In the genomic region with DNA sequence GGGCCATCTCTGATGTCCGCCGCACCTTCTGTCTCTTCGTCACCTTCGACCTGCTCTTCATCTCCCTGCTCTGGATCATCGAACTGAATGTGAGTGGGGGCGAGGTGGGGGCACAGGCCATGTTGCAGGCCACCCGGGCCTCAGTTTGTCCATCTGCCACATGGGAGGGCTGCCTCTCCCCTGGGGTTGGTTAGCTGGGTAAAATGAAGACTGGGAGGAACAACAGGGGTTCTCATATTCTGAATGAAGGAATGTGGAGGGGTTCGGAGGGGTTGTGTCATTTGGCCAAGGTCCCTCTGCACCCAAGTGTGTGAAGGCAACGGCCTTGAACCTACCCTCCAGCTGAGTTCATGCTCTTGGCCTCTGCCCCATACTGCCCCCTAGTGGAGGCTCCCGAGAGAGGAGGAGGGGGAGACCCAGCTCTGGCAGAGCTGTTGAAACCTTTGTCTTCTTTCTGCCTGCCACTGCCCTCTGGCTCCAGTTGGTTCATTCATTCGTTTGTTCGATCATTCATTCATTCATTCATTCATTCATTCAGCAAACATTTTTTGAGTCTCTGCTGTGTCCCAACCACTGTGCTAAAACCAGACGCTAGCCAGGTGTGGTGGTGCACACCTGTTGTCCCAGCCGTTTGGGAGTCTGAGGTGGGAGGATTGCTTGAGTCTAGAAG, we compare ENCODE assay signal across 9 cellular contexts. TPM values are rescaled to one million over a fixed set of nuclear protein-coding genes. Genes with fewer than 3 reads are reported as not detected.
DNase-seq lines count a peak whose midpoint lies in the region; ATAC-seq and TF ChIP-seq lines count a peak whose summit lies in the region.
"Had no signal": no experiment of that assay in that cellular context is flagged by ENCODE, and none has a peak within 500 bp of the region (broad histone marks: within the 10 kb centered on the region; RNA-seq: fewer than 3 reads in every experiment).

No MANE protein-coding gene starts in this region.

- TF ChIP-seq POLR2A in sigmoid colon (IDR thresholded peaks at IDR 0.05), result no peak

- H3K4me1 ChIP-seq in BE2C, result no peaks in the 10 kb centered on the region
- H3K4me1 ChIP-seq in heart right ventricle, result peaks cover 8 to 46% (median 20%) of the 10 kb centered on the region in 9 donors
- no peaks in the 10 kb centered on the region for H3K4me1 ChIP-seq in sigmoid colon

- H3K4me3 ChIP-seq in BE2C (ENCODE audit: low read depth, low read length), result no peak overlapping the region
- no peak overlapping the region for H3K4me3 ChIP-seq in H7 (ENCODE audit: insufficient read depth, low read depth, low read length)
- no peak overlapping the region for H3K4me3 ChIP-seq in heart right ventricle
- H3K4me3 ChIP-seq in sigmoid colon, result peak overlapping the region in 3 of 4 donors; percentile 12 to 27 (median 12)

- no peaks in the 10 kb centered on the region for H3K9me3 ChIP-seq in BE2C
- no peaks in the 10 kb centered on the region for H3K9me3 ChIP-seq in heart right ventricle
- no peaks in the 10 kb centered on the region for H3K9me3 ChIP-seq in sigmoid colon

- H3K27ac Mint-ChIP-seq in activated naive CD4-positive, alpha-beta T cell treated with anti-CD3 and anti-CD28 coated beads, Interleukin-2, amount 50 U/mL, for 72 hours, result peak overlapping the region; percentile 12 to 84
- H3K27ac Mint-ChIP-seq: IgD-negative memory B cell had no signal

- peak overlapping the region in 2 of 10 donors; percentile 20 to 34 for H3K27ac ChIP-seq in heart right ventricle
- H3K27ac ChIP-seq in sigmoid colon, result peak overlapping the region; percentile 16 to 62 (median 40)

- ATAC-seq in activated naive CD4-positive, alpha-beta T cell treated with anti-CD3 and anti-CD28 coated beads, Interleukin-2, amount 50 U/mL, for 72 hours, result peak; percentile 82
- ATAC-seq in heart right ventricle (peak in 6 of 8 donors; percentile 46 to 64 (median 54)), GM21360 (IDR thresholded peaks at IDR 0.05; ENCODE audit: unreplicated experiment) (no peak), GM18520 (IDR thresholded peaks at IDR 0.05; ENCODE audit: unreplicated experiment) (no peak)

- H3K36me3 ChIP-seq in BE2C, result no peaks in the 10 kb centered on the region
- H3K36me3 ChIP-seq in H7 (replicated peaks; ENCODE audit: control insufficient read depth, insufficient read depth, low read length), result peaks cover 1% of the 10 kb centered on the region
- peaks cover 0 to 50% (median 0%) of the 10 kb centered on the region in 9 donors for H3K36me3 ChIP-seq in heart right ventricle
- peaks cover 0 to 24% (median under 1%) of the 10 kb centered on the region in 4 donors for H3K36me3 ChIP-seq in sigmoid colon

- DNase-seq in BE2C, result peak; percentile 77
- DNase-seq in H7, result peak; percentile 97
- DNase-seq in SKM-1 (lab: John Stamatoyannopoulos, UW; ENCODE audit: unreplicated experiment), result peak; percentile 36
- DNase-seq in activated naive CD4-positive, alpha-beta T cell treated with anti-CD3 and anti-CD28 coated beads, Interleukin-2, amount 50 U/mL, for 72 hours (ENCODE audit: low spot score in 2 of 2), result peak in 1 of 2 donors; percentile 90
- DNase-seq in heart right ventricle, result peak; percentile 57 to 70
- no peak for DNase-seq in sigmoid colon

- peaks cover 0 to 6% of the 10 kb centered on the region in 2 donors for H3K36me3 Mint-ChIP-seq in activated naive CD4-positive, alpha-beta T cell treated with anti-CD3 and anti-CD28 coated beads, Interleukin-2, amount 50 U/mL, for 72 hours

- no peaks in the 10 kb centered on the region for H3K9me3 Mint-ChIP-seq in activated naive CD4-positive, alpha-beta T cell treated with anti-CD3 and anti-CD28 coated beads, Interleukin-2, amount 50 U/mL, for 72 hours
- H3K9me3 Mint-ChIP-seq: IgD-negative memory B cell had no signal

- 69 to 70% methylated on average over 14 of the region's 14 CpGs for WGBS in heart right ventricle, 2 donors
- 47 to 65% methylated on average over 14 of the region's 14 CpGs for WGBS in sigmoid colon, 2 donors

- peak; percentile 97 for TF ChIP-seq CTCF in BE2C (IDR thresholded peaks at IDR 0.05; ENCODE audit: low read depth, low read length)
- TF ChIP-seq CTCF in heart right ventricle (IDR thresholded peaks at IDR 0.05), result peak; percentile 62 to 87 (median 81)
- TF ChIP-seq CTCF in sigmoid colon (IDR thresholded peaks at IDR 0.05), result peak; percentile 45 to 81 (median 55)

- no peak for TF ChIP-seq EP300 in sigmoid colon (IDR thresholded peaks at IDR 0.05)

- intact Hi-C loops in heart right ventricle (cut with DNase I) (no loop called here), sigmoid colon (cut with DNase I) (no loop called here)

- H3K27me3 ChIP-seq in BE2C (no peaks in the 10 kb centered on the region), H7 (ENCODE audit: control insufficient read depth, insufficient read depth, low read length) (no peaks in the 10 kb centered on the region), heart right ventricle (no peaks in the 10 kb centered on the region), sigmoid colon (no peaks in the 10 kb centered on the region)

RNA-seq across cellular contexts. Expression of a gene that starts 11.4 kb away (rescaled TPM):
- polyA plus RNA-seq in BE2C (2012; ENCODE audit: insufficient read depth, insufficient read length, low read depth), result 4.4 TPM
- 0.69 and 2.7 TPM in 2 replicates for total RNA-seq in H7 (2014; rRNA removed; shearing (Covaris generic))
- 1 to 10 TPM; 2.3 to 3.0 TPM for total RNA-seq in activated naive CD4-positive, alpha-beta T cell treated with anti-CD3 and anti-CD28 coated beads, Interleukin-2, amount 50 U/mL, for 72 hours
- 1,000 to 10,000 TPM; 3,683 to 6,290 (median 4,342) TPM for total RNA-seq in heart right ventricle
- 1,000 to 10,000 TPM; 2,452 to 2,624 TPM for polyA plus RNA-seq in heart right ventricle
- total RNA-seq in sigmoid colon, result under 1 TPM in 3 of 4 donors, not detected in 1; 0.49 to 0.71 (median 0.68) TPM
- polyA plus RNA-seq in sigmoid colon, result 1 to 10 TPM; 1.4 to 3.5 (median 3.0) TPM
- polyA plus RNA-seq: IgD-negative memory B cell had no signal

RNA-seq across cellular contexts. Expression of a gene that starts 14.5 kb away (rescaled TPM):
- 2.8 TPM for polyA plus RNA-seq in BE2C (2012; ENCODE audit: insufficient read depth, insufficient read length, low read depth)
- 2.4 and 4.0 TPM in 2 replicates for total RNA-seq in H7 (2014; rRNA removed; shearing (Covaris generic))
- total RNA-seq in activated naive CD4-positive, alpha-beta T cell treated with anti-CD3 and anti-CD28 coated beads, Interleukin-2, amount 50 U/mL, for 72 hours, result under 1 TPM in 1 of 2 donors, not detected in 1; 0.64 TPM
- 10 to 100 TPM in 1 of 10 donors, 1 to 10 TPM in 9; 2.7 to 12.8 (median 3.9) TPM for total RNA-seq in heart right ventricle
- 10 to 100 TPM; 16.8 to 30.0 TPM for polyA plus RNA-seq in heart right ventricle
- total RNA-seq in sigmoid colon, result 1 to 10 TPM; 2.8 to 5.4 (median 5.1) TPM
- 1 to 10 TPM; 1.2 to 2.4 (median 1.8) TPM for polyA plus RNA-seq in sigmoid colon
- polyA plus RNA-seq: IgD-negative memory B cell had no signal

RNA-seq across cellular contexts. Expression of a gene that starts 16.9 kb away (rescaled TPM):
- polyA plus RNA-seq in BE2C (2012; ENCODE audit: insufficient read depth, insufficient read length, low read depth), result 136 TPM
- total RNA-seq in H7 (2014; rRNA removed; shearing (Covaris generic)), result 55.6 and 66.3 TPM in 2 replicates
- total RNA-seq in activated naive CD4-positive, alpha-beta T cell treated with anti-CD3 and anti-CD28 coated beads, Interleukin-2, amount 50 U/mL, for 72 hours, result 10 to 100 TPM; 62.7 to 80.6 TPM
- total RNA-seq in heart right ventricle (10 to 100 TPM; 14.2 to 25.3 (median 19.6) TPM), sigmoid colon (10 to 100 TPM; 35.3 to 44.1 (median 37.6) TPM)
- polyA plus RNA-seq in heart right ventricle (10 to 100 TPM; 39.2 to 46.1 TPM), sigmoid colon (10 to 100 TPM; 21.0 to 59.2 (median 25.0) TPM)

RNA-seq across cellular contexts. Expression of a gene that starts 27.0 kb away (rescaled TPM):
- polyA plus RNA-seq in BE2C (2012; ENCODE audit: insufficient read depth, insufficient read length, low read depth), result not detected
- total RNA-seq in H7 (2014; rRNA removed; shearing (Covaris generic)), result 8.3 and 11.8 TPM in 2 replicates
- total RNA-seq in activated naive CD4-positive, alpha-beta T cell treated with anti-CD3 and anti-CD28 coated beads, Interleukin-2, amount 50 U/mL, for 72 hours, result under 1 TPM in 1 of 2 donors, not detected in 1; 0.16 TPM
- 1 to 10 TPM in 2 of 10 donors, under 1 TPM in 7, not detected in 1; 0.28 to 1.1 (median 0.63) TPM for total RNA-seq in heart right ventricle
- 1 to 10 TPM in 1 of 2 donors, under 1 TPM in 1; 0.80 to 2.1 TPM for polyA plus RNA-seq in heart right ventricle
- 10 to 100 TPM in 1 of 4 donors, 1 to 10 TPM in 3; 4.2 to 12.1 (median 7.2) TPM for total RNA-seq in sigmoid colon
- 100 to 1,000 TPM; 255 to 280 (median 273) TPM for polyA plus RNA-seq in sigmoid colon
- polyA plus RNA-seq: IgD-negative memory B cell had no signal

RNA-seq across cellular contexts. Expression of a gene that starts 34.1 kb away (rescaled TPM):
- 30.5 TPM for polyA plus RNA-seq in BE2C (2012; ENCODE audit: insufficient read depth, insufficient read length, low read depth)
- 15.9 and 17.6 TPM in 2 replicates for total RNA-seq in H7 (2014; rRNA removed; shearing (Covaris generic))
- 10 to 100 TPM in 1 of 2 donors, 1 to 10 TPM in 1; 7.9 to 16.0 TPM for total RNA-seq in activated naive CD4-positive, alpha-beta T cell treated with anti-CD3 and anti-CD28 coated beads, Interleukin-2, amount 50 U/mL, for 72 hours
- 10 to 100 TPM in 9 of 10 donors, 1 to 10 TPM in 1; 9.2 to 18.2 (median 13.8) TPM for total RNA-seq in heart right ventricle
- 10 to 100 TPM; 12.5 to 16.8 TPM for polyA plus RNA-seq in heart right ventricle
- 10 to 100 TPM in 1 of 4 donors, 1 to 10 TPM in 3; 6.9 to 12.1 (median 8.2) TPM for total RNA-seq in sigmoid colon
- 10 to 100 TPM in 1 of 3 donors, 1 to 10 TPM in 2; 7.2 to 29.6 (median 8.4) TPM for polyA plus RNA-seq in sigmoid colon

Comparison
In these comparisons a context has a peak if more than half of its experiments do, and no peak if none do; other contexts are left out.
1. H3K4me3 ChIP-seq: peak in sigmoid colon (3 of 4); none in BE2C (single experiment), H7 (single experiment) and heart right ventricle (0 of 10).
2. ATAC-seq: peak in activated naive CD4-positive, alpha-beta T cell treated with anti-CD3 and anti-CD28 coated beads, Interleukin-2, amount 50 U/mL, for 72 hours (2 of 2) and heart right ventricle (6 of 8); none in GM21360 (single experiment) and GM18520 (single experiment).
3. RNA of a gene that starts 11.4 kb away (total RNA-seq): 3,683 to 6,290 TPM in heart right ventricle; 2.3 to 3.0 TPM in activated naive CD4-positive, alpha-beta T cell treated with anti-CD3 and anti-CD28 coated beads, Interleukin-2, amount 50 U/mL, for 72 hours, 0.69 to 2.7 TPM in H7 and 0.49 to 0.71 TPM in sigmoid colon; every median in the first group is over 100 times any median in the second.
4. Peak in every context shown above with its lines, with median percentiles within 50 percentile points of each other: CTCF ChIP-seq.